In the genomic region with DNA sequence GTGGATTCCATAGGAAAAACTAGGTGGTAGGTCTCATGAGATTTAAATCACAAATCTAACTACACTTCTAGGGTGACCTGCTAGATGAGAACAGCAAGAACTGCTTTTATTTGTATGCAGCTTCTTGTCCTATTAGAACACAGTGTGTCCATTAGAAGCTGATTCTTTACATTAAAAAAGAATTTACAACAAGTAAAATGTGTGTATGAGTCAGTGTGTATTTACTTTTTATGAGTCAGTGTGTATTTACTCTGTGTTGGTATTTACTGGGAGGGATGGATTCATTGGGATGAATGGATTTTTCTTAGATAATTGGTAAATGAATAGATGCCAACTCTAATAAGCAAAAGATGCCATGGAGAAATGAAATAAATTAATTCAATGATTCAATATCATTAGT, we compare ENCODE assay signal across 1 cellular context.
TF ChIP-seq lines count a peak whose summit lies in the region.

No MANE protein-coding gene starts in this region.

TF ChIP-seq in HepG2, 621 proteins besides CTCF, POLR2A, EP300 and RAD21 (continued from another document):
- peak; percentile 63; the same call in 1 of the 2 replicates for TF ChIP-seq JUNB (CRISPR knock-in tag; IDR thresholded peaks at IDR 0.05; ENCODE audit: borderline replicate concordance)
